Comparison of ENCODE assay signal across 34 cellular contexts in genomic region chr9:86892576-86892975, GRCh38. TPM values are rescaled to one million over a fixed set of nuclear protein-coding genes. Genes with fewer than 3 reads are reported as not detected.
DNase-seq lines count a peak whose midpoint lies in the region; ATAC-seq and TF ChIP-seq lines count a peak whose summit lies in the region.
"Had no signal": no experiment of that assay in that cellular context is flagged by ENCODE, and none has a peak within 500 bp of the region (broad histone marks: within the 10 kb centered on the region; RNA-seq: fewer than 3 reads in every experiment).

No MANE protein-coding gene starts in this region.

- H2BK20ac ChIP-seq in H9 (ENCODE audit: low read depth, low read length, poor library complexity, severe bottlenecking) = no peak overlapping the region

- H3K4ac ChIP-seq in H9 (ENCODE audit: low read depth, low read length) (no peak overlapping the region), trophoblast cell (ENCODE audit: low read depth, low read length) (no peak overlapping the region)

- TF ChIP-seq CTCF in H9 (conservative IDR thresholded peaks at IDR 0.05) (no peak), endothelial cell (IDR thresholded peaks at IDR 0.05; ENCODE audit: unreplicated experiment) (no peak)

- H3K9me3 Mint-ChIP-seq in H9 = no peaks in the 10 kb centered on the region
- no peaks in the 10 kb centered on the region for H3K9me3 Mint-ChIP-seq in endothelial cell (ENCODE audit: unreplicated experiment)
- H3K9me3 Mint-ChIP-seq in naive thymus-derived CD8-positive, alpha-beta T cell = no peaks in the 10 kb centered on the region
- H3K9me3 Mint-ChIP-seq: activated CD8-positive, alpha-beta T cell treated with anti-CD3 and anti-CD28 coated beads for 36 hours; activated naive CD4-positive, alpha-beta T cell treated with anti-CD3 and anti-CD28 coated beads, Interleukin-2, amount 10 ng/mL, durations not matched to agents 7 days and 5 days; CD8-positive, alpha-beta memory T cell; mesothelial cell of epicardium had no signal

- H2BK5ac ChIP-seq in H9 (ENCODE audit: insufficient read length, low read length) = no peak overlapping the region
- peak overlapping the region; percentile 35 for H2BK5ac ChIP-seq in trophoblast cell (ENCODE audit: low read depth, low read length, poor library complexity)

- peaks cover 12 to 17% of the 10 kb centered on the region in 2 experiments for H3K4me1 Mint-ChIP-seq in H9
- peaks cover 17% of the 10 kb centered on the region for H3K4me1 Mint-ChIP-seq in endothelial cell (ENCODE audit: unreplicated experiment)
- H3K4me1 Mint-ChIP-seq in naive thymus-derived CD8-positive, alpha-beta T cell = no peaks in the 10 kb centered on the region
- H3K4me1 Mint-ChIP-seq: activated CD4-positive, alpha-beta T cell treated with anti-CD3 and anti-CD28 coated beads for 36 hours; activated naive CD4-positive, alpha-beta T cell treated with anti-CD3 and anti-CD28 coated beads, Interleukin-2, amount 10 ng/mL, durations not matched to agents 7 days and 5 days; CD8-positive, alpha-beta memory T cell; naive B cell had no signal

- H2BK12ac ChIP-seq in H9 (ENCODE audit: insufficient read length, low read depth, low read length) (peak overlapping the region; percentile 91), trophoblast cell (ENCODE audit: low read length) (no peak overlapping the region)

- H3K56ac ChIP-seq in H9 (ENCODE audit: insufficient read length, low read depth, low read length) = no peak overlapping the region

- H2BK15ac ChIP-seq in H9 (ENCODE audit: low read depth, low read length) = no peak overlapping the region

- no peaks in the 10 kb centered on the region for H3K27me3 Mint-ChIP-seq in H9 (ENCODE audit: low read depth)
- H3K27me3 Mint-ChIP-seq in endothelial cell (ENCODE audit: unreplicated experiment) = no peaks in the 10 kb centered on the region
- H3K27me3 Mint-ChIP-seq in naive thymus-derived CD8-positive, alpha-beta T cell = peaks cover 0 to 7% (median 2%) of the 10 kb centered on the region in 5 donors
- H3K27me3 Mint-ChIP-seq: activated naive CD4-positive, alpha-beta T cell treated with anti-CD3 and anti-CD28 coated beads, Interleukin-2, amount 10 ng/mL, durations not matched to agents 7 days and 5 days had no signal

- H3K36me3 Mint-ChIP-seq in H9 (ENCODE audit: insufficient read depth in 1 of 3, low read depth in 3 of 3) = no peaks in the 10 kb centered on the region; a peak in 1 of 7 replicates
- H3K36me3 Mint-ChIP-seq in endothelial cell (ENCODE audit: low read depth, unreplicated experiment) = no peaks in the 10 kb centered on the region
- H3K36me3 Mint-ChIP-seq in naive thymus-derived CD8-positive, alpha-beta T cell = no peaks in the 10 kb centered on the region
- H3K36me3 Mint-ChIP-seq: activated naive CD4-positive, alpha-beta T cell treated with anti-CD3 and anti-CD28 coated beads, Interleukin-2, amount 10 ng/mL, durations not matched to agents 7 days and 5 days; CD8-positive, alpha-beta memory T cell; mesothelial cell of epicardium; naive B cell had no signal

- H3K14ac ChIP-seq in H9 (ENCODE audit: insufficient read depth, low read length) (no peak overlapping the region), trophoblast cell (ENCODE audit: low read length) (no peak overlapping the region)

- H3K9me3 ChIP-seq in H9 (ENCODE audit: control insufficient read depth, low read depth, low read length) (no peaks in the 10 kb centered on the region), trophoblast cell (ENCODE audit: insufficient read depth, low read depth, low read length) (no peaks in the 10 kb centered on the region)
- H3K9me3 ChIP-seq: adrenal gland, BE2C, left ventricle myocardium inferior, neutrophil, right atrium auricular region, spleen had no signal

- H2AFZ ChIP-seq in H9 (ENCODE audit: low read length) = no peak overlapping the region
- H2AFZ ChIP-seq in trophoblast cell (ENCODE audit: insufficient read depth, low read length, poor library complexity) = no peak overlapping the region

- H3K23ac ChIP-seq in H9 (ENCODE audit: insufficient read length, low read depth, low read length) = no peak overlapping the region
- H3K23ac ChIP-seq in trophoblast cell (ENCODE audit: low read length) = no peak overlapping the region

- H3K27ac Mint-ChIP-seq in H9 (no peak overlapping the region), endothelial cell (ENCODE audit: unreplicated experiment) (peak overlapping the region; percentile 78)
- no peak overlapping the region for H3K27ac Mint-ChIP-seq in naive thymus-derived CD8-positive, alpha-beta T cell
- H3K27ac Mint-ChIP-seq: activated CD4-positive, alpha-beta T cell treated with anti-CD3 and anti-CD28 coated beads for 36 hours; activated CD8-positive, alpha-beta T cell treated with anti-CD3 and anti-CD28 coated beads for 36 hours; activated naive CD4-positive, alpha-beta T cell treated with anti-CD3 and anti-CD28 coated beads, Interleukin-2, amount 10 ng/mL, durations not matched to agents 7 days and 5 days; CD8-positive, alpha-beta memory T cell; mesothelial cell of epicardium; naive B cell had no signal

- H2AK5ac ChIP-seq in H9 (ENCODE audit: insufficient read length, low read length) (no peak overlapping the region), trophoblast cell (ENCODE audit: low read length) (no peak overlapping the region)

- no peak overlapping the region for H3K27ac ChIP-seq in H9 (ENCODE audit: insufficient read length, low read depth, low read length)
- H3K27ac ChIP-seq in trophoblast cell (ENCODE audit: low read depth, low read length) = no peak overlapping the region
- H3K27ac ChIP-seq: adrenal gland, left ventricle myocardium inferior, neutrophil, right atrium auricular region, spleen had no signal

- no CpG with 5 or more reads among the region's 3 CpGs for WGBS in H9 (ENCODE audit: extremely low coverage, insufficient read length, low lambda C conversion rate)
- no CpG with 5 or more reads among the region's 3 CpGs for WGBS in trophoblast cell (ENCODE audit: extremely low coverage, insufficient coverage, insufficient read length)

- H2BK120ac ChIP-seq in H9 (ENCODE audit: low read depth, low read length, poor library complexity, severe bottlenecking) (no peak overlapping the region), trophoblast cell (ENCODE audit: insufficient read depth, low read length, poor library complexity) (no peak overlapping the region)

- no peaks in the 10 kb centered on the region; the same call in 1 of the 2 replicates for H3K27me3 ChIP-seq in H9 (ENCODE audit: insufficient read depth, low read length)
- H3K27me3 ChIP-seq in trophoblast cell (ENCODE audit: insufficient read depth, low read length) = no peaks in the 10 kb centered on the region
- H3K27me3 ChIP-seq: adrenal gland, BE2C, neutrophil, right atrium auricular region, spleen had no signal

- H3K4me1 ChIP-seq in H9 (ENCODE audit: insufficient read depth, low read length) (peaks cover 4% of the 10 kb centered on the region; the same call in 1 of the 2 replicates), trophoblast cell (ENCODE audit: control insufficient read depth in 1 of 2, insufficient read depth in 2 of 2, low read length in 2 of 2) (peaks cover 6 to 12% of the 10 kb centered on the region in 2 experiments)
- H3K4me1 ChIP-seq: adrenal gland, BE2C, left ventricle myocardium inferior, right atrium auricular region, spleen had no signal

- H3K79me1 ChIP-seq in H9 (ENCODE audit: insufficient read depth, low read depth, low read length, poor library complexity, severe bottlenecking) = no peaks in the 10 kb centered on the region
- H3K79me1 ChIP-seq in trophoblast cell (ENCODE audit: low read length) = peaks cover 5% of the 10 kb centered on the region

- H4K91ac ChIP-seq in H9 (ENCODE audit: insufficient read length, low read depth, low read length) (no peak overlapping the region), trophoblast cell (ENCODE audit: low read depth, low read length) (no peak overlapping the region)

- no peak overlapping the region for H4K12ac ChIP-seq in trophoblast cell (ENCODE audit: low read depth, low read length)

- H3K23me2 ChIP-seq in H9 (ENCODE audit: insufficient read length, low read depth, low read length, poor library complexity, severe bottlenecking) = no peaks in the 10 kb centered on the region

- DNase-seq in H9 (no peak), NCI-H226 (peak; percentile 79), endothelial cell (ENCODE audit: low spot score) (no peak), trophoblast cell (peak; percentile 31 to 70), cerebellar cortex (ENCODE audit: low spot score) (no peak)
- DNase-seq in naive thymus-derived CD8-positive, alpha-beta T cell = no peak
- DNase-seq: ACHN; activated CD4-positive, alpha-beta T cell treated with anti-CD3 and anti-CD28 coated beads for 36 hours; activated CD8-positive, alpha-beta memory T cell treated with anti-CD3 and anti-CD28 coated beads, Interleukin-2, amount 50 U/mL, for 48 hours; activated CD8-positive, alpha-beta T cell treated with anti-CD3 and anti-CD28 coated beads for 36 hours; activated naive CD4-positive, alpha-beta T cell treated with anti-CD3 and anti-CD28 coated beads, Interleukin-2, amount 10 ng/mL, durations not matched to agents 7 days and 5 days; adrenal gland; BE2C; CD8-positive, alpha-beta memory T cell; DMS 273 treated with DMSO at 0.1 percent for 48 hours; KG1; left ventricle myocardium inferior; MM.1S; naive B cell; NCI-H2081 treated with DMSO at 0.1 percent for 48 hours; NCI-H345; NCI-H69; posterior cingulate gyrus; SHP77 treated with DMSO at 0.1 percent for 48 hours; spleen; stimulated activated CD4-positive, alpha-beta T cell treated with anti-CD3 and anti-CD28 coated beads, Interleukin-2, amount 100 ng/mL, for 24 hours; stimulated activated naive CD8-positive, alpha-beta T cell treated with anti-CD3 and anti-CD28 coated beads, Interleukin-15, Interleukin-2, amounts not matched to agents 100 U/mL and 50 U/mL, for 24 hours; SW 1271; T-helper 9 cell had no signal

- H4K8ac ChIP-seq in H9 (replicated peaks; ENCODE audit: insufficient read length, low read depth, low read length) = no peak overlapping the region
- H4K8ac ChIP-seq in trophoblast cell (ENCODE audit: low read depth, low read length) = no peak overlapping the region

- H3K18ac ChIP-seq in H9 (ENCODE audit: insufficient read length, low read depth, low read length) (no peak overlapping the region), trophoblast cell (ENCODE audit: low read length) (no peak overlapping the region)

- H3K4me3 Mint-ChIP-seq in H9 (no peak overlapping the region), endothelial cell (ENCODE audit: unreplicated experiment) (no peak overlapping the region)
- H3K4me3 Mint-ChIP-seq in naive thymus-derived CD8-positive, alpha-beta T cell = no peak overlapping the region
- H3K4me3 Mint-ChIP-seq: activated CD4-positive, alpha-beta T cell treated with anti-CD3 and anti-CD28 coated beads for 36 hours; activated CD8-positive, alpha-beta T cell treated with anti-CD3 and anti-CD28 coated beads for 36 hours; activated naive CD4-positive, alpha-beta T cell treated with anti-CD3 and anti-CD28 coated beads, Interleukin-2, amount 10 ng/mL, durations not matched to agents 7 days and 5 days; CD8-positive, alpha-beta memory T cell; mesothelial cell of epicardium; naive B cell had no signal

- no peaks in the 10 kb centered on the region for H3K36me3 ChIP-seq in trophoblast cell (ENCODE audit: control insufficient read depth in 1 of 2, insufficient read depth in 2 of 2, low read length in 2 of 2)
- H3K36me3 ChIP-seq: adrenal gland, BE2C, left ventricle myocardium inferior, neutrophil, right atrium auricular region, spleen had no signal

- no peak overlapping the region for H3K4me3 ChIP-seq in trophoblast cell (ENCODE audit: low read depth, low read length)
- H3K4me3 ChIP-seq: adrenal gland, left ventricle myocardium inferior, right atrium auricular region, spleen had no signal

- H4K5ac ChIP-seq in H9 (ENCODE audit: insufficient read length, low read depth, low read length) = no peak overlapping the region

- H3T11ph ChIP-seq in H9 (ENCODE audit: low read length) = no peak overlapping the region

- H3K4me2 ChIP-seq in H9 (ENCODE audit: insufficient read depth, insufficient read length, low read length) (no peak overlapping the region), trophoblast cell (ENCODE audit: low read length) (no peak overlapping the region)

- no peak for ATAC-seq in GM19324 (IDR thresholded peaks at IDR 0.05; ENCODE audit: low FRiP score, unreplicated experiment)
- ATAC-seq in naive thymus-derived CD8-positive, alpha-beta T cell = no peak
- ATAC-seq: activated CD4-positive, alpha-beta T cell treated with anti-CD3 and anti-CD28 coated beads for 36 hours; activated CD8-positive, alpha-beta T cell treated with anti-CD3 and anti-CD28 coated beads for 36 hours; HCT116; stimulated activated naive CD8-positive, alpha-beta T cell treated with anti-CD3 and anti-CD28 coated beads, Interleukin-15, Interleukin-2, amounts not matched to agents 100 U/mL and 50 U/mL, for 24 hours had no signal

- H4K20me1 ChIP-seq in H9 (ENCODE audit: control insufficient read depth, insufficient read depth, insufficient read length) = no peaks in the 10 kb centered on the region

- H3K9ac ChIP-seq in H9 (ENCODE audit: extremely low read depth, insufficient read length, low read length) = no peak overlapping the region
- H3K9ac ChIP-seq in trophoblast cell (ENCODE audit: low read length) = no peak overlapping the region

- POLR2A ChIA-PET in naive thymus-derived CD8-positive, alpha-beta T cell (lab: Charles Lee) = no interaction called here

- H3K79me2 ChIP-seq in H9 (ENCODE audit: insufficient read depth, low read length) = no peaks in the 10 kb centered on the region
- no peaks in the 10 kb centered on the region for H3K79me2 ChIP-seq in trophoblast cell (ENCODE audit: control insufficient read depth, insufficient read depth, low read length, poor library complexity)

RNA-seq across cellular contexts. Expression of gene GAS1, which starts 54.7 kb away (rescaled TPM):
- total RNA-seq in H9 (2021) = 2.3 and 2.7 TPM in 2 replicates
- 11.2 TPM for total RNA-seq in endothelial cell (ENCODE audit: unreplicated experiment)
- polyA plus RNA-seq in trophoblast cell (2013) = 15.3 and 18.3 TPM in 2 replicates
- total RNA-seq in naive thymus-derived CD8-positive, alpha-beta T cell = under 1 TPM; 0.29 to 0.91 TPM
- under 1 TPM in 2 of 3 donors, not detected in 1; 0.08 to 0.22 TPM for polyA plus RNA-seq in naive thymus-derived CD8-positive, alpha-beta T cell

Comparison
In these comparisons a context has a peak if more than half of its experiments do, and no peak if none do; other contexts are left out.
1. DNase-seq: peak in NCI-H226 (single experiment) and trophoblast cell (2 of 2); none in H9 (single experiment), endothelial cell (single experiment), cerebellar cortex (single experiment) and naive thymus-derived CD8-positive, alpha-beta T cell (0 of 10).